ENCODE assay signal across 23 cellular contexts in the genomic region with DNA sequence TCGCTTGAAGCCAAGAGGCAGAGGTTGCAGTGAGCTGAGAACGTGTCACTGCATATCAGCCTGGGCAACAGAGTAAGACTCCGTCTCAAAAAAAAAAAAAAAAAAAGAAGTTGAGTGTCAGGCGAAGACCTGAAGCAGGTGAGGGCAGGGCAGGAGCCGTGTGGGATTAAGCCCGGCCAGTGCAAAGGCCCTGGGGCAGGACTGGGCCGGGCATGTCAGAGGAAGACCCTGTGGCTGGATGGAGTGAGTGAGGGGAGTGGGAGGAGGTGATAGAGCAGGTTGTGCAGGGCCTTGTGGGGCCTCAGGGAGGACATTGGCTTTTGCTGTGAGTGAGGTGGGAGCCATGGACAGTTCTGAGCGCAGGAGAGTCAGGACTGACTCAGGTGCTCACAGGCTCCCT. TPM values are rescaled to one million over a fixed set of nuclear protein-coding genes. Genes with fewer than 3 reads are reported as not detected.
A peak's percentile ranks its signal among the peaks of the same experiment; 100 is the strongest.
DNase-seq lines count a peak whose midpoint lies in the region; ATAC-seq and TF ChIP-seq lines count a peak whose summit lies in the region.
"Had no signal": no experiment of that assay in that cellular context is flagged by ENCODE, and none has a peak within 500 bp of the region (broad histone marks: within the 10 kb centered on the region; RNA-seq: fewer than 3 reads in every experiment).

No MANE protein-coding gene starts in this region.

- H3K27me3 ChIP-seq in endodermal cell (ENCODE audit: control insufficient read depth, insufficient read depth, low read length, poor library complexity, severe bottlenecking), result no peaks in the 10 kb centered on the region
- H3K27me3 ChIP-seq: Peyer's patch, SJSA1 had no signal

- CTCF ChIA-PET in HEK293 (lab: Yijun Ruan, JAX), result no interaction called here

- H3K9me3 Mint-ChIP-seq in activated T-cell treated with anti-CD3 and anti-CD28 coated beads, Interleukin-2, amount 50 U/mL, for 24 hours, result no peaks in the 10 kb centered on the region
- H3K9me3 Mint-ChIP-seq in activated T-cell treated with anti-CD3 and anti-CD28 coated beads, Interleukin-2, amount 50 U/mL, for 4 hours, result no peaks in the 10 kb centered on the region
- no peaks in the 10 kb centered on the region for H3K9me3 Mint-ChIP-seq in activated naive CD8-positive, alpha-beta T cell treated with anti-CD3 and anti-CD28 coated beads, Interleukin-2, amount 50 U/mL, for 24 hours
- H3K9me3 Mint-ChIP-seq in nephron progenitor cell (no peaks in the 10 kb centered on the region), endodermal cell (no peaks in the 10 kb centered on the region)
- H3K9me3 Mint-ChIP-seq: HFFc6 had no signal

- H3K36me3 Mint-ChIP-seq in activated T-cell treated with anti-CD3 and anti-CD28 coated beads, Interleukin-2, amount 50 U/mL, for 24 hours (ENCODE audit: low read depth), result peaks cover 87% of the 10 kb centered on the region
- peaks cover 30% of the 10 kb centered on the region for H3K36me3 Mint-ChIP-seq in activated T-cell treated with anti-CD3 and anti-CD28 coated beads, Interleukin-2, amount 50 U/mL, for 4 hours (ENCODE audit: insufficient read depth)
- peaks cover 40% of the 10 kb centered on the region for H3K36me3 Mint-ChIP-seq in activated naive CD8-positive, alpha-beta T cell treated with anti-CD3 and anti-CD28 coated beads, Interleukin-2, amount 50 U/mL, for 24 hours (ENCODE audit: low read depth)
- H3K36me3 Mint-ChIP-seq in nephron progenitor cell (ENCODE audit: low read depth) (peaks cover 52% of the 10 kb centered on the region), endodermal cell (ENCODE audit: low read depth) (peaks cover 54% of the 10 kb centered on the region)

- H3K4me1 ChIP-seq in HEK293 (ENCODE audit: control insufficient read depth, insufficient read depth, low read length), result no peaks in the 10 kb centered on the region
- H3K4me1 ChIP-seq in endodermal cell (ENCODE audit: control insufficient read depth, insufficient read depth, low read length), result no peaks in the 10 kb centered on the region
- H3K4me1 ChIP-seq: SJSA1 had no signal

- no peaks in the 10 kb centered on the region for H3K9me3 ChIP-seq in HEK293 (ENCODE audit: control insufficient read depth, insufficient read depth, low read depth, low read length)
- no peaks in the 10 kb centered on the region for H3K9me3 ChIP-seq in endodermal cell (ENCODE audit: control insufficient read depth, low read length)
- H3K9me3 ChIP-seq: Peyer's patch, SJSA1 had no signal

- H3K36me3 ChIP-seq in HEK293 (ENCODE audit: control insufficient read depth in 2 of 2, insufficient read depth in 1 of 2, low read length in 2 of 2) (peaks cover 46 to 85% of the 10 kb centered on the region in 2 experiments), endodermal cell (ENCODE audit: control insufficient read depth, insufficient read depth, low read length) (peaks cover 40% of the 10 kb centered on the region)

- no peak for ATAC-seq in activated T-cell treated with anti-CD3 and anti-CD28 coated beads, Interleukin-2, amount 50 U/mL, for 4 hours
- no peak for ATAC-seq in activated naive CD8-positive, alpha-beta T cell treated with anti-CD3 and anti-CD28 coated beads, Interleukin-2, amount 50 U/mL, for 24 hours

- POLR2A ChIA-PET in HEK293 (lab: Yijun Ruan, JAX), result no interaction called here

- H3K27me3 Mint-ChIP-seq in activated T-cell treated with anti-CD3 and anti-CD28 coated beads, Interleukin-2, amount 50 U/mL, for 24 hours, result no peaks in the 10 kb centered on the region
- no peaks in the 10 kb centered on the region for H3K27me3 Mint-ChIP-seq in activated T-cell treated with anti-CD3 and anti-CD28 coated beads, Interleukin-2, amount 50 U/mL, for 4 hours (ENCODE audit: low read depth)
- no peaks in the 10 kb centered on the region for H3K27me3 Mint-ChIP-seq in activated naive CD8-positive, alpha-beta T cell treated with anti-CD3 and anti-CD28 coated beads, Interleukin-2, amount 50 U/mL, for 24 hours
- H3K27me3 Mint-ChIP-seq in nephron progenitor cell (ENCODE audit: low read depth, poor library complexity), result peaks cover 4% of the 10 kb centered on the region
- H3K27me3 Mint-ChIP-seq in endodermal cell (ENCODE audit: insufficient read depth), result no peaks in the 10 kb centered on the region

- H3K27ac Mint-ChIP-seq in activated T-cell treated with anti-CD3 and anti-CD28 coated beads, Interleukin-2, amount 50 U/mL, for 24 hours, result peak overlapping the region; percentile 67
- H3K27ac Mint-ChIP-seq in activated naive CD8-positive, alpha-beta T cell treated with anti-CD3 and anti-CD28 coated beads, Interleukin-2, amount 50 U/mL, for 24 hours, result peak overlapping the region; percentile 14
- H3K27ac Mint-ChIP-seq in nephron progenitor cell (peak overlapping the region; percentile 66), endodermal cell (no peak overlapping the region)
- H3K27ac Mint-ChIP-seq: HFFc6 had no signal

- no peaks in the 10 kb centered on the region for H3K4me1 Mint-ChIP-seq in activated T-cell treated with anti-CD3 and anti-CD28 coated beads, Interleukin-2, amount 50 U/mL, for 24 hours (ENCODE audit: low read depth)
- H3K4me1 Mint-ChIP-seq in activated T-cell treated with anti-CD3 and anti-CD28 coated beads, Interleukin-2, amount 50 U/mL, for 4 hours (ENCODE audit: low read depth), result peaks cover 2% of the 10 kb centered on the region
- H3K4me1 Mint-ChIP-seq in activated naive CD8-positive, alpha-beta T cell treated with anti-CD3 and anti-CD28 coated beads, Interleukin-2, amount 50 U/mL, for 24 hours, result peaks cover 3% of the 10 kb centered on the region
- H3K4me1 Mint-ChIP-seq in nephron progenitor cell (no peaks in the 10 kb centered on the region), endodermal cell (no peaks in the 10 kb centered on the region)

- no peak overlapping the region for H3K4me3 Mint-ChIP-seq in activated T-cell treated with anti-CD3 and anti-CD28 coated beads, Interleukin-2, amount 50 U/mL, for 24 hours
- H3K4me3 Mint-ChIP-seq in activated T-cell treated with anti-CD3 and anti-CD28 coated beads, Interleukin-2, amount 50 U/mL, for 4 hours, result no peak overlapping the region
- no peak overlapping the region for H3K4me3 Mint-ChIP-seq in activated naive CD8-positive, alpha-beta T cell treated with anti-CD3 and anti-CD28 coated beads, Interleukin-2, amount 50 U/mL, for 24 hours
- no peak overlapping the region for H3K4me3 Mint-ChIP-seq in nephron progenitor cell
- no peak overlapping the region for H3K4me3 Mint-ChIP-seq in endodermal cell
- H3K4me3 Mint-ChIP-seq: HFFc6 had no signal

- H3K9ac ChIP-seq in endodermal cell (ENCODE audit: extremely low read depth, low read length, poor library complexity, severe bottlenecking), result no peak overlapping the region

- WGBS in endodermal cell (ENCODE audit: insufficient coverage in 1 of 2, insufficient read length in 1 of 2), 2 experiments, result 96 to 97% methylated on average over 5 to 8 of the region's 8 CpGs

- H3K4me3 ChIP-seq in HEK293 (ENCODE audit: low read depth, low read length) (no peak overlapping the region), endodermal cell (ENCODE audit: low read length) (no peak overlapping the region)
- H3K4me3 ChIP-seq: Peyer's patch, SJSA1 had no signal

- no peak for TF ChIP-seq CTCF in HEK293 (tag by site-specific recombination; IDR thresholded peaks at IDR 0.05)
- no peak for TF ChIP-seq CTCF in nephron progenitor cell (IDR thresholded peaks at IDR 0.05)
- no peak for TF ChIP-seq CTCF in endodermal cell (conservative IDR thresholded peaks at IDR 0.05)

- no peak overlapping the region for H3K27ac ChIP-seq in HEK293 (ENCODE audit: extremely low read depth, low read depth, low read length)
- H3K27ac ChIP-seq in endodermal cell (ENCODE audit: low read depth, low read length), result no peak overlapping the region
- H3K27ac ChIP-seq: Peyer's patch, SJSA1 had no signal

- no peak for DNase-seq in activated T-cell treated with anti-CD3 and anti-CD28 coated beads, Interleukin-2, amount 50 U/mL, for 24 hours
- no peak for DNase-seq in activated T-cell treated with anti-CD3 and anti-CD28 coated beads, Interleukin-2, amount 50 U/mL, for 4 hours
- DNase-seq in activated naive CD8-positive, alpha-beta T cell treated with anti-CD3 and anti-CD28 coated beads, Interleukin-2, amount 50 U/mL, for 24 hours, result no peak
- no peak for DNase-seq in nephron progenitor cell
- no peak for DNase-seq in endodermal cell
- no peak for DNase-seq in iPS-NIHi11 (ENCODE audit: low spot score)
- no peak for DNase-seq in NCI-H345 (lab: John Stamatoyannopoulos, UW)
- DNase-seq: 8988T, AML-193, C1 segment of cervical spinal cord, DMS53, GDM1, H7, HFFc6, Kasumi-1, NCI-H1694, NCI-H2081, NCI-H2171, NCI-H446, NCI-H526, Peyer's patch had no signal

TF ChIP-seq in HEK293, 187 proteins besides CTCF, POLR2A, EP300 and RAD21:
- TF ChIP-seq ZNF530 (tag by site-specific recombination; IDR thresholded peaks at IDR 0.05; ENCODE audit: low read depth), result no peak
- TF ChIP-seq ZNF623 (tag by site-specific recombination; IDR thresholded peaks at IDR 0.05), result peak; percentile 98
- no peak for TF ChIP-seq GLIS2 (tag by site-specific recombination; IDR thresholded peaks at IDR 0.05)

RNA-seq across cellular contexts. Expression of a gene that starts 47.9 kb away (rescaled TPM):
- total RNA-seq in activated T-cell treated with anti-CD3 and anti-CD28 coated beads, Interleukin-2, amount 50 U/mL, for 4 hours, result 10 to 100 TPM; 16.8 to 19.1 (median 17.6) TPM
- total RNA-seq in endodermal cell, result 10 to 100 TPM; 19.7 to 34.5 TPM
- 33.2 TPM for polyA plus RNA-seq in endodermal cell (2013, experiment 1 of 2)
- polyA plus RNA-seq in endodermal cell (2013, experiment 2 of 2), result 32.3 TPM
